In genomic region chr1:40762144-40762923, GRCh38 we compare ENCODE assay signal across 15 cellular contexts. TPM values are rescaled to one million over a fixed set of nuclear protein-coding genes. Genes with fewer than 3 reads are reported as not detected.
DNase-seq lines count a peak whose midpoint lies in the region; ATAC-seq, FAIRE-seq and TF ChIP-seq lines count a peak whose summit lies in the region.
"Had no signal": no experiment of that assay in that cellular context is flagged by ENCODE, and none has a peak within 500 bp of the region (broad histone marks: within the 10 kb centered on the region; RNA-seq: fewer than 3 reads in every experiment).

No MANE protein-coding gene starts in this region.

- H3K36me3 Mint-ChIP-seq in CD4-positive, CD25-positive, alpha-beta regulatory T cell: peaks cover 45% of the 10 kb centered on the region
- H3K36me3 Mint-ChIP-seq in CD8-positive, alpha-beta memory T cell: peaks cover 5 to 90% (median 22%) of the 10 kb centered on the region in 3 donors

- H3K79me2 ChIP-seq in K562 (ENCODE audit: control insufficient read depth, insufficient read depth, low read length) (no peaks in the 10 kb centered on the region), OCI-LY7 (ENCODE audit: insufficient read depth, low read depth, low read length) (no peaks in the 10 kb centered on the region)

- no peaks in the 10 kb centered on the region for H3K9me1 ChIP-seq in K562 (ENCODE audit: control insufficient read depth, insufficient read depth, low read length)

- DNase-seq in CD4-positive, CD25-positive, alpha-beta regulatory T cell: no peak
- DNase-seq in GM12891 (ENCODE audit: insufficient read length, low spot score) (no peak), K562 (ENCODE audit: extremely low read depth in 1 of 4, low spot score in 3 of 4) (no peak), OCI-LY7 (ENCODE audit: low spot score) (no peak)
- DNase-seq in CD8-positive, alpha-beta memory T cell: no peak
- no peak for DNase-seq in activated CD8-positive, alpha-beta memory T cell treated with anti-CD3 and anti-CD28 coated beads, Interleukin-2, amount 50 U/mL, for 48 hours
- DNase-seq: activated CD4-positive, alpha-beta T cell treated with anti-CD3 and anti-CD28 coated beads for 1 hour; NCI-H187; NCI-H526; transverse colon had no signal

- ATAC-seq in CD4-positive, CD25-positive, alpha-beta regulatory T cell (ENCODE audit: low read depth in 2 of 2): no peak
- ATAC-seq in HG02623 (IDR thresholded peaks at IDR 0.05; ENCODE audit: unreplicated experiment) (peak; percentile 42), K562 (no peak), HG03571 (IDR thresholded peaks at IDR 0.05; ENCODE audit: unreplicated experiment) (no peak)

- TF ChIP-seq EP300 in K562 (IDR thresholded peaks at IDR 0.05; ENCODE audit: low read length): no peak

- FAIRE-seq in GM12891 (lab: Jason Lieb, UNC): peak; percentile 90
- FAIRE-seq in K562 (lab: Jason Lieb, UNC): no peak

- intact Hi-C loops in K562 (cut with micrococcal nuclease): no loop called here
- intact Hi-C loops in OCI-LY7 (cut with micrococcal nuclease; ENCODE audit: unreplicated experiment): no loop called here

- TF ChIP-seq POLR2A in GM12891 (IDR thresholded peaks at IDR 0.05; ENCODE audit: low read depth, low read length): no peak
- no peak for TF ChIP-seq POLR2A in K562 (conservative IDR thresholded peaks at IDR 0.05)

- in situ Hi-C loops in K562 (cut with MboI): no loop called here

- peaks cover 83% of the 10 kb centered on the region for H3K36me3 ChIP-seq in CD4-positive, CD25-positive, alpha-beta regulatory T cell (ENCODE audit: control insufficient read depth, insufficient read depth, low read length)
- H3K36me3 ChIP-seq in K562 (ENCODE audit: control insufficient read depth, insufficient read depth, low read length) (peaks cover 94% of the 10 kb centered on the region), OCI-LY7 (ENCODE audit: insufficient read depth, low read length) (peaks cover 97% of the 10 kb centered on the region)
- peaks cover 52% of the 10 kb centered on the region for H3K36me3 ChIP-seq in CD8-positive, alpha-beta memory T cell (ENCODE audit: insufficient read depth, low read length)

- H3K4me2 ChIP-seq in K562 (ENCODE audit: insufficient read depth, low read length) (no peak overlapping the region), OCI-LY7 (ENCODE audit: low read length) (no peak overlapping the region)

- TF ChIP-seq CTCF in K562 (IDR thresholded peaks at IDR 0.05 in 2 of 3, conservative IDR thresholded peaks at IDR 0.05 in 1 of 3; ENCODE audit: insufficient read depth in 2 of 3, low read depth in 1 of 3, low read length in 3 of 3) (no peak), OCI-LY7 (conservative IDR thresholded peaks at IDR 0.05; ENCODE audit: low read length) (no peak)

- no TSS peak for BruUV-seq in K562 (replicated peaks; lab: Mats Ljungman, UMichigan)
- BruUV-seq in OCI-LY7 (replicated peaks; lab: Mats Ljungman, UMichigan): no TSS peak

- CTCF ChIA-PET in K562 (lab: Yijun Ruan, JAX; ENCODE audit: low intra/inter-chr PET ratio): no interaction called here
- CTCF ChIA-PET in CD8-positive, alpha-beta memory T cell (lab: Charles Lee): interaction anchor here (1.1 to 1.2 kb wide), 2 partner anchors 10 to 88 kb away, joined by 3 to 4 read pairs; no protein-coding TSS in a partner anchor
- CTCF ChIA-PET in OCI-LY7 (lab: Charles Lee; ENCODE audit: unreplicated experiment): no interaction called here

- no peak overlapping the region for H3K9ac ChIP-seq in K562 (ENCODE audit: insufficient read depth in 1 of 2, low read depth in 2 of 2, low read length in 2 of 2)

- no peak overlapping the region for H3K4me3 ChIP-seq in CD4-positive, CD25-positive, alpha-beta regulatory T cell (ENCODE audit: low read depth, low read length)
- H3K4me3 ChIP-seq in K562 (no peak overlapping the region), OCI-LY7 (ENCODE audit: low read depth, low read length, poor library complexity, severe bottlenecking) (no peak overlapping the region)
- no peak overlapping the region for H3K4me3 ChIP-seq in CD8-positive, alpha-beta memory T cell (ENCODE audit: low read length)
- H3K4me3 ChIP-seq: transverse colon had no signal

- no peaks in the 10 kb centered on the region for H4K20me1 ChIP-seq in K562 (replicated peaks; ENCODE audit: control insufficient read depth, insufficient read depth, low read length)
- no peaks in the 10 kb centered on the region for H4K20me1 ChIP-seq in OCI-LY7 (ENCODE audit: insufficient read depth, low read length)

- peaks cover 12 to 35% (median 26%) of the 10 kb centered on the region in 4 donors for H3K4me1 Mint-ChIP-seq in CD4-positive, CD25-positive, alpha-beta regulatory T cell
- peaks cover 18 to 37% (median 32%) of the 10 kb centered on the region in 3 donors for H3K4me1 Mint-ChIP-seq in CD8-positive, alpha-beta memory T cell

- H3K27me3 ChIP-seq in CD4-positive, CD25-positive, alpha-beta regulatory T cell (ENCODE audit: control insufficient read depth, insufficient read depth, low read length): no peaks in the 10 kb centered on the region
- H3K27me3 ChIP-seq in K562 (ENCODE audit: control insufficient read depth in 2 of 2, insufficient read depth in 2 of 2, low read length in 2 of 2): no peaks in the 10 kb centered on the region
- H3K27me3 ChIP-seq in CD8-positive, alpha-beta memory T cell (ENCODE audit: insufficient read depth, low read length, poor library complexity, severe bottlenecking): no peaks in the 10 kb centered on the region
- H3K27me3 ChIP-seq: transverse colon had no signal

- no peak overlapping the region for H3K27ac ChIP-seq in CD4-positive, CD25-positive, alpha-beta regulatory T cell (ENCODE audit: insufficient read depth, low read length, poor library complexity, severe bottlenecking)
- H3K27ac ChIP-seq in K562 (ENCODE audit: extremely low read depth, low read depth, low read length) (no peak overlapping the region), OCI-LY7 (ENCODE audit: low read depth, low read length, poor library complexity, severe bottlenecking) (no peak overlapping the region)
- H3K27ac ChIP-seq in CD8-positive, alpha-beta memory T cell (ENCODE audit: low read depth, low read length): no peak overlapping the region
- H3K27ac ChIP-seq: transverse colon had no signal

- H3K9me3 ChIP-seq in CD4-positive, CD25-positive, alpha-beta regulatory T cell (ENCODE audit: control insufficient read depth in 2 of 2, low read length in 2 of 2): no peaks in the 10 kb centered on the region
- no peaks in the 10 kb centered on the region for H3K9me3 ChIP-seq in K562 (replicated peaks; ENCODE audit: control insufficient read depth, insufficient read depth, low read depth, low read length)
- H3K9me3 ChIP-seq in CD8-positive, alpha-beta memory T cell (ENCODE audit: low read length): no peaks in the 10 kb centered on the region
- H3K9me3 ChIP-seq in OCI-LY7 (ENCODE audit: low read length): no peaks in the 10 kb centered on the region
- H3K9me3 ChIP-seq: transverse colon had no signal

- H3K27ac Mint-ChIP-seq in CD4-positive, CD25-positive, alpha-beta regulatory T cell: peak overlapping the region in 2 of 3 donors; percentile 20 to 32
- H3K27ac Mint-ChIP-seq in CD8-positive, alpha-beta memory T cell: peak overlapping the region in 3 of 8 donors; percentile 23 to 35 (median 32)
- H3K27ac Mint-ChIP-seq: progenitor cell of endocrine pancreas had no signal

- no peak overlapping the region for H3K4me3 Mint-ChIP-seq in CD4-positive, CD25-positive, alpha-beta regulatory T cell
- H3K4me3 Mint-ChIP-seq in CD8-positive, alpha-beta memory T cell: no peak overlapping the region

- H3K27me3 Mint-ChIP-seq in CD4-positive, CD25-positive, alpha-beta regulatory T cell: no peaks in the 10 kb centered on the region
- no peaks in the 10 kb centered on the region for H3K27me3 Mint-ChIP-seq in CD8-positive, alpha-beta memory T cell
- H3K27me3 Mint-ChIP-seq: progenitor cell of endocrine pancreas had no signal

- no peaks in the 10 kb centered on the region for H3K9me3 Mint-ChIP-seq in CD4-positive, CD25-positive, alpha-beta regulatory T cell
- H3K9me3 Mint-ChIP-seq in CD8-positive, alpha-beta memory T cell: no peaks in the 10 kb centered on the region

- 81% methylated on average over 7 of the region's 7 CpGs for WGBS in K562 (ENCODE audit: insufficient coverage, low coverage, missing lambda C conversion rate)

- peaks cover 21% of the 10 kb centered on the region for H3K4me1 ChIP-seq in CD4-positive, CD25-positive, alpha-beta regulatory T cell (ENCODE audit: control insufficient read depth, insufficient read depth, low read length, poor library complexity, severe bottlenecking)
- H3K4me1 ChIP-seq in K562 (replicated peaks in 1 of 2; ENCODE audit: control insufficient read depth in 2 of 2, insufficient read depth in 2 of 2, low read length in 2 of 2) (no peaks in the 10 kb centered on the region; a peak in 1 of 5 replicates), OCI-LY7 (ENCODE audit: insufficient read depth, low read length, poor library complexity, severe bottlenecking) (peaks cover 10% of the 10 kb centered on the region)
- peaks cover 27% of the 10 kb centered on the region for H3K4me1 ChIP-seq in CD8-positive, alpha-beta memory T cell (ENCODE audit: insufficient read depth, low read length)
- H3K4me1 ChIP-seq: transverse colon had no signal

- no peaks in the 10 kb centered on the region for H3K9me2 ChIP-seq in OCI-LY7 (ENCODE audit: insufficient read depth, low read length)

- no peak for TF ChIP-seq RAD21 in K562 (CRISPR knock-in tag; conservative IDR thresholded peaks at IDR 0.05 in 1 of 2, IDR thresholded peaks at IDR 0.05 in 1 of 2)

- H2AFZ ChIP-seq in K562 (ENCODE audit: low read depth, low read length) (no peak overlapping the region), OCI-LY7 (ENCODE audit: low read length) (no peak overlapping the region)

- POLR2A ChIA-PET in K562 (lab: Yijun Ruan, JAX): interaction anchor here (0.7 kb wide), 1 partner anchor 8 kb away, joined by 3 read pairs; no protein-coding TSS in a partner anchor
- POLR2A ChIA-PET in CD8-positive, alpha-beta memory T cell (lab: Charles Lee): no interaction called here
- POLR2A ChIA-PET in OCI-LY7 (lab: Charles Lee): no interaction called here

RNA-seq across cellular contexts. Expression of gene KCNQ4, which starts 21.3 kb away (rescaled TPM):
- 0.44 TPM for total RNA-seq in CD4-positive, CD25-positive, alpha-beta regulatory T cell
- polyA plus RNA-seq in CD4-positive, CD25-positive, alpha-beta regulatory T cell: under 1 TPM in 3 of 4 donors, not detected in 1; 0.10 to 0.25 (median 0.13) TPM
- 0.71 TPM for polyA plus RNA-seq in GM12891 (2012; ENCODE audit: low read depth, missing spikeins)
- total RNA-seq in K562 (2011; cell fraction: chromatin; rRNA removed; ENCODE audit: low replicate concordance): 4.1 and 12.8 TPM in 2 replicates
- 7.4 and 7.5 TPM in 2 replicates for total RNA-seq in K562 (2011; cell fraction: nucleolus; rRNA removed)
- total RNA-seq in K562 (2011; cell fraction: nucleoplasm; rRNA removed): 4.4 and 4.6 TPM in 2 replicates
- 1.6 and 1.8 TPM in 2 replicates for total RNA-seq in K562 (2014; rRNA removed)
- total RNA-seq in K562 (2014; rRNA removed; fragmentation: Illumina TruSeq; extraction: Trizol): 0.64 and 0.76 TPM in 2 replicates
- 0.72 and 0.79 TPM in 2 replicates for total RNA-seq in K562 (2015; rRNA removed; fragmentation: Illumina TruSeq; extraction: Trizol)
- 3.8 and 4.1 TPM in 2 replicates for total RNA-seq in K562 (2021)
- 0.79 and 1.7 TPM in 2 replicates for polyA plus RNA-seq in K562 (2011; rRNA removed)
- 1.1 and 1.3 TPM in 2 replicates for polyA plus RNA-seq in K562 (2011; cell fraction: cytosol; rRNA removed)
- polyA plus RNA-seq in K562 (2011; cell fraction: nucleus; rRNA removed): 6.3 and 9.8 TPM in 2 replicates
- polyA plus RNA-seq in K562 (2012): 2.5 and 4.6 TPM in 2 replicates
- polyA plus RNA-seq in K562 (2014; fragmentation: Illumina TruSeq; extraction: Trizol): 3.5 and 3.8 TPM in 2 replicates
- under 1 TPM; 0.07 to 0.27 TPM for polyA plus RNA-seq in K562 (2014; fragmentation: Nextera tagmentation; extraction: Ambion mirVana)
- 3.4 and 3.7 TPM in 2 replicates for polyA plus RNA-seq in K562 (2014; rRNA removed)
- polyA minus RNA-seq in K562 (2011; rRNA and poly(A)+ RNA removed): 0.42 and 0.49 TPM in 2 replicates
- polyA minus RNA-seq in K562 (2011; cell fraction: cytosol; rRNA and poly(A)+ RNA removed): 1.0 TPM in 2 replicates
- 3.6 and 3.7 TPM in 2 replicates for polyA minus RNA-seq in K562 (2011; cell fraction: nucleus; rRNA and poly(A)+ RNA removed)
- under 1 TPM; 0.09 to 0.16 TPM for total RNA-seq in CD8-positive, alpha-beta memory T cell
- not detected for polyA plus RNA-seq in CD8-positive, alpha-beta memory T cell
- 0.16 and 0.33 TPM in 2 replicates for total RNA-seq in OCI-LY7 (2014; rRNA removed; shearing (Covaris generic))
- 0.37 and 0.49 TPM in 2 replicates for total RNA-seq in OCI-LY7 (2022)
- total RNA-seq: dermis microvascular lymphatic vessel endothelial cell, RPMI7951 had no signal
